28 cellular contexts compared by ENCODE assay signal in genomic region chr12:126688556-126688955, GRCh38.
"Had no signal": no experiment of that assay in that cellular context is flagged by ENCODE, and none has a peak within 500 bp of the region (broad histone marks: within the 10 kb centered on the region; RNA-seq: fewer than 3 reads in every experiment).

No MANE protein-coding gene starts in this region.

- H3K9me3 Mint-ChIP-seq: type B pancreatic cell had no signal

- H3K36me3 ChIP-seq: stomach, suprapubic skin, thoracic aorta, thyroid gland, tibial artery, tibial nerve, transverse colon, upper lobe of left lung, upper lobe of right lung, uterus, vagina had no signal

- H3K36me3 Mint-ChIP-seq: stimulated activated effector memory CD8-positive, alpha-beta T cell treated with anti-CD3 and anti-CD28 coated beads, Interleukin-12 subunit alpha, Interleukin-12 subunit beta, amount 100 ng/mL, for 72 hours; stimulated activated naive B cell treated with anti-CD40 and anti-IgM and Interleukin-4, amounts not matched to agents 10 μg/mL and 1 μg/mL and 100 μg/mL, for 72 hours; type B pancreatic cell had no signal

- H3K27me3 ChIP-seq: stomach, suprapubic skin, testis, thyroid gland, tibial artery, tibial nerve, transverse colon, upper lobe of left lung, upper lobe of right lung, uterus, vagina had no signal

- ATAC-seq: stimulated activated effector memory CD8-positive, alpha-beta T cell treated with anti-CD3 and anti-CD28 coated beads, Interleukin-12 subunit alpha, Interleukin-12 subunit beta, amount 100 ng/mL, for 72 hours; stimulated activated memory B cell treated with anti-CD40 and anti-IgM and Interleukin-4, amounts not matched to agents 10 μg/mL and 1 μg/mL and 100 μg/mL, for 72 hours; stimulated activated naive B cell treated with anti-CD40 and anti-IgM and Interleukin-4, amounts not matched to agents 10 μg/mL and 1 μg/mL and 100 μg/mL, for 72 hours; stimulated activated naive CD8-positive, alpha-beta T cell treated with anti-CD3 and anti-CD28 coated beads, Interleukin-15, amount 100 ng/mL, for 72 hours; stimulated activated naive CD8-positive, alpha-beta T cell treated with anti-CD3 and anti-CD28 coated beads, Interleukin-15, Interleukin-2, amounts not matched to agents 100 U/mL and 50 U/mL, for 24 hours; upper lobe of right lung had no signal

- H3K9me3 ChIP-seq: testis, thoracic aorta, thyroid gland, upper lobe of right lung, uterus, vagina had no signal

- H3K4me3 ChIP-seq: stomach, suprapubic skin, testis, thoracic aorta, thyroid gland, tibial artery, tibial nerve, transverse colon, upper lobe of left lung, upper lobe of right lung, uterus, vagina had no signal

- H3K4me1 ChIP-seq: stomach, suprapubic skin, testis, thyroid gland, tibial artery, tibial nerve, transverse colon, upper lobe of left lung, upper lobe of right lung, uterus, vagina had no signal

- H3K4me3 Mint-ChIP-seq: stimulated activated effector memory CD8-positive, alpha-beta T cell treated with anti-CD3 and anti-CD28 coated beads, Interleukin-12 subunit alpha, Interleukin-12 subunit beta, amount 100 ng/mL, for 72 hours; stimulated activated memory B cell treated with anti-CD40 and anti-IgM and Interleukin-4, amounts not matched to agents 10 μg/mL and 1 μg/mL and 100 μg/mL, for 72 hours; stimulated activated naive B cell treated with anti-CD40 and anti-IgM and Interleukin-4, amounts not matched to agents 10 μg/mL and 1 μg/mL and 100 μg/mL, for 72 hours; stimulated activated naive CD8-positive, alpha-beta T cell treated with anti-CD3 and anti-CD28 coated beads, Interleukin-15, amount 100 ng/mL, for 72 hours; stimulated activated naive CD8-positive, alpha-beta T cell treated with anti-CD3 and anti-CD28 coated beads, Interleukin-15, Interleukin-2, amounts not matched to agents 100 ng/mL and 50 ng/mL, for 24 hours; type B pancreatic cell had no signal

- H3K4me1 Mint-ChIP-seq: stimulated activated effector memory CD8-positive, alpha-beta T cell treated with anti-CD3 and anti-CD28 coated beads, Interleukin-12 subunit alpha, Interleukin-12 subunit beta, amount 100 ng/mL, for 72 hours; stimulated activated memory B cell treated with anti-CD40 and anti-IgM and Interleukin-4, amounts not matched to agents 10 μg/mL and 1 μg/mL and 100 μg/mL, for 72 hours; stimulated activated naive B cell treated with anti-CD40 and anti-IgM and Interleukin-4, amounts not matched to agents 10 μg/mL and 1 μg/mL and 100 μg/mL, for 72 hours; stimulated activated naive CD8-positive, alpha-beta T cell treated with anti-CD3 and anti-CD28 coated beads, Interleukin-15, amount 100 ng/mL, for 72 hours had no signal

- H3K27ac ChIP-seq: stomach, suprapubic skin, testis, thoracic aorta, thyroid gland, tibial artery, tibial nerve, transverse colon, upper lobe of left lung, upper lobe of right lung, uterus, vagina had no signal

- DNase-seq: stimulated activated CD4-positive, alpha-beta T cell treated with anti-CD3 and anti-CD28 coated beads, Interleukin-2, amount 100 ng/mL, for 48 hours; stimulated activated CD4-positive, alpha-beta T cell treated with anti-CD3 and anti-CD28 coated beads, Interleukin-4, amount 100 ng/mL, for 1 hour; stimulated activated CD4-positive, alpha-beta T cell treated with anti-CD3 and anti-CD28 coated beads, Interleukin-4, amount 100 ng/mL, for 24 hours; stimulated activated CD4-positive, alpha-beta T cell treated with anti-CD3 and anti-CD28 coated beads, Interleukin-4, amount 100 ng/mL, for 4 hours; stimulated activated CD8-positive, alpha-beta memory T cell treated with anti-CD3 and anti-CD28 coated beads, Interleukin-4, amount 100 ng/mL, for 48 hours; stimulated activated naive B cell treated with anti-CD40 and anti-IgM and Interleukin-4, amounts not matched to agents 10 μg/mL and 1 μg/mL and 100 μg/mL, for 72 hours; stimulated activated naive CD4-positive, alpha-beta T cell; stimulated activated naive CD4-positive, alpha-beta T cell treated with Interleukin-2 at 50 U/mL for 16 hours; stimulated activated naive CD8-positive, alpha-beta T cell treated with anti-CD3 and anti-CD28 coated beads, Interleukin-15, amount 100 ng/mL, for 72 hours; stimulated activated naive CD8-positive, alpha-beta T cell treated with anti-CD3 and anti-CD28 coated beads, Interleukin-15, Interleukin-2, amounts not matched to agents 100 U/mL and 50 U/mL, for 24 hours; stomach; substantia nigra; testis; thyroid gland; tibial artery; transverse colon; trophoblast cell; upper lobe of left lung; upper lobe of right lung; uterus had no signal

- H3K27me3 Mint-ChIP-seq: stimulated activated memory B cell treated with anti-CD40 and anti-IgM and Interleukin-4, amounts not matched to agents 10 μg/mL and 1 μg/mL and 100 μg/mL, for 72 hours; stimulated activated naive B cell treated with anti-CD40 and anti-IgM and Interleukin-4, amounts not matched to agents 10 μg/mL and 1 μg/mL and 100 μg/mL, for 72 hours; stimulated activated naive CD8-positive, alpha-beta T cell treated with anti-CD3 and anti-CD28 coated beads, Interleukin-15, amount 100 ng/mL, for 72 hours; stimulated activated naive CD8-positive, alpha-beta T cell treated with anti-CD3 and anti-CD28 coated beads, Interleukin-15, Interleukin-2, amounts not matched to agents 100 ng/mL and 50 ng/mL, for 24 hours had no signal

- H3K27ac Mint-ChIP-seq: stimulated activated effector memory CD8-positive, alpha-beta T cell treated with anti-CD3 and anti-CD28 coated beads, Interleukin-12 subunit alpha, Interleukin-12 subunit beta, amount 100 ng/mL, for 72 hours; stimulated activated memory B cell treated with anti-CD40 and anti-IgM and Interleukin-4, amounts not matched to agents 10 μg/mL and 1 μg/mL and 100 μg/mL, for 72 hours; stimulated activated naive B cell treated with anti-CD40 and anti-IgM and Interleukin-4, amounts not matched to agents 10 μg/mL and 1 μg/mL and 100 μg/mL, for 72 hours; stimulated activated naive CD8-positive, alpha-beta T cell treated with anti-CD3 and anti-CD28 coated beads, Interleukin-15, amount 100 ng/mL, for 72 hours; stimulated activated naive CD8-positive, alpha-beta T cell treated with anti-CD3 and anti-CD28 coated beads, Interleukin-15, Interleukin-2, amounts not matched to agents 100 ng/mL and 50 ng/mL, for 24 hours; type B pancreatic cell had no signal
